ENCODE assay signal across 8 cellular contexts in genomic region chr10:44878704-44879530, GRCh38. TPM values are rescaled to one million over a fixed set of nuclear protein-coding genes. Genes with fewer than 3 reads are reported as not detected.
DNase-seq lines count a peak whose midpoint lies in the region; ATAC-seq and TF ChIP-seq lines count a peak whose summit lies in the region.

No MANE protein-coding gene starts in this region.

- no peaks in the 10 kb centered on the region for H3K9me3 Mint-ChIP-seq in HFFc6
- no peaks in the 10 kb centered on the region for H3K9me3 Mint-ChIP-seq in immature natural killer cell

- peak overlapping the region; percentile 58 for H3K9ac ChIP-seq in skeletal muscle satellite cell (ENCODE audit: low read depth, low read length)

- H3K36me3 Mint-ChIP-seq in HFFc6 (ENCODE audit: low read depth) (no peaks in the 10 kb centered on the region), immature natural killer cell (no peaks in the 10 kb centered on the region)

- peaks cover 13% of the 10 kb centered on the region for H3K4me1 ChIP-seq in skeletal muscle satellite cell (ENCODE audit: control insufficient read depth, insufficient read depth, low read length)

- peak overlapping the region; percentile 68 for H3K27ac Mint-ChIP-seq in HFFc6
- peak overlapping the region in 2 of 6 donors; percentile 66 to 77 for H3K27ac Mint-ChIP-seq in immature natural killer cell

- peak overlapping the region; percentile 96 for H3K4me2 ChIP-seq in skeletal muscle satellite cell (ENCODE audit: low read length)

- peak overlapping the region; percentile 71 for H3K4me3 ChIP-seq in skeletal muscle satellite cell (ENCODE audit: low read length)

- H3K4me3 Mint-ChIP-seq in HFFc6 (peak overlapping the region; percentile 88), immature natural killer cell (peak overlapping the region; percentile 83 to 99 (median 86))

- H3K27me3 ChIP-seq in skeletal muscle satellite cell (ENCODE audit: control insufficient read depth, insufficient read depth, low read length) = peaks cover 49% of the 10 kb centered on the region

- H3K4me1 Mint-ChIP-seq in HFFc6 (ENCODE audit: low read depth) (peaks cover 38% of the 10 kb centered on the region), immature natural killer cell (peaks cover 23 to 25% of the 10 kb centered on the region in 2 donors)

- H3K9me3 ChIP-seq in skeletal muscle satellite cell (replicated peaks; ENCODE audit: low read length) = no peaks in the 10 kb centered on the region

- peak; percentile 71 for DNase-seq in DMS53 treated with DMSO at 0.1 percent for 48 hours (lab: John Stamatoyannopoulos, UW; ENCODE audit: unreplicated experiment)
- DNase-seq in HFFc6 = peak; percentile 83
- peak; percentile 3 to 39 for DNase-seq in NCI-H1930 (lab: John Stamatoyannopoulos, UW)
- DNase-seq in activated CD4-positive, CD25-positive, alpha-beta regulatory T cell treated with anti-CD3 and anti-CD28 coated beads, Interleukin-2, amount 50 U/mL, for 16 hours (ENCODE audit: low read depth, low spot score) = peak; percentile 40
- peak; percentile 63 for DNase-seq in central memory CD4-positive, alpha-beta T cell
- peak; percentile 60 to 68 (median 62) for DNase-seq in immature natural killer cell

- no peaks in the 10 kb centered on the region for H3K36me3 ChIP-seq in skeletal muscle satellite cell (ENCODE audit: insufficient read depth, low read length)

- TF ChIP-seq CTCF in HFFc6 (IDR thresholded peaks at IDR 0.05) = peak; percentile 23; the same call in 1 of the 2 replicates

- H3K27me3 Mint-ChIP-seq in HFFc6 (ENCODE audit: insufficient read depth) (peaks cover 26% of the 10 kb centered on the region), immature natural killer cell (ENCODE audit: low read depth in 3 of 3) (peaks cover 6 to 11% (median 6%) of the 10 kb centered on the region in 3 donors)

- ATAC-seq in GM21737 (IDR thresholded peaks at IDR 0.05; ENCODE audit: unreplicated experiment) = no peak

RNA-seq across cellular contexts. Expression of gene TMEM72, which starts 32.2 kb away (rescaled TPM):
- total RNA-seq in HFFc6 (2021; fragmentation: NEBNext Ultra II Directional; extraction: Animal tissue kit (Norgen Biotek cat#: 25700)) = not detected
- not detected for polyA plus RNA-seq in immature natural killer cell
- total RNA-seq in skeletal muscle satellite cell (2012; rRNA removed) = not detected in 2 replicates

Comparison
In these comparisons a context has a peak if more than half of its experiments do, and no peak if none do; other contexts are left out.
1. DNase-seq: peak in every context shown above with its lines; median percentile 83 in HFFc6; 71 in DMS53 treated with DMSO at 0.1 percent for 48 hours; 63 in central memory CD4-positive, alpha-beta T cell; 62 in immature natural killer cell; 40 in activated CD4-positive, CD25-positive, alpha-beta regulatory T cell treated with anti-CD3 and anti-CD28 coated beads, Interleukin-2, amount 50 U/mL, for 16 hours; 21 in NCI-H1930.